ENCODE assay signal across 8 cellular contexts in genomic region chr9:114397848-114398605, GRCh38. TPM values are rescaled to one million over a fixed set of nuclear protein-coding genes. Genes with fewer than 3 reads are reported as not detected.
A peak's percentile ranks its signal among the peaks of the same experiment; 100 is the strongest.
DNase-seq lines count a peak whose midpoint lies in the region; ATAC-seq and TF ChIP-seq lines count a peak whose summit lies in the region.

No MANE protein-coding gene starts in this region.

- H3K36me3 ChIP-seq in ACC112 (ENCODE audit: insufficient read depth, low read length): no peaks in the 10 kb centered on the region

- POLR2A ChIA-PET in activated B cell treated with CpG ODN at 0.5 μM for 24 hours (lab: Charles Lee): interaction anchor here (0.6 to 23.4 kb wide), 23 partner anchors 9 to 816 kb away, joined by 3 to 913 read pairs (median 4); partner anchors contain the start of genes AKNA, ATP6V1G1, TMEM268 and TNFSF15

- peak overlapping the region; percentile 94 for H3K27ac Mint-ChIP-seq in activated B cell treated with CpG ODN at 0.5 μM for 24 hours

- no peaks in the 10 kb centered on the region for H3K9me3 Mint-ChIP-seq in activated B cell treated with CpG ODN at 0.5 μM for 24 hours

- peak; percentile 95 for DNase-seq in NCI-H2196 treated with DMSO at 0.1 percent for 48 hours (lab: John Stamatoyannopoulos, UW; ENCODE audit: unreplicated experiment)
- DNase-seq in activated B cell treated with CpG ODN at 0.5 μM for 24 hours: peak; percentile 96
- peak; percentile 90 to 94 for DNase-seq in cardiac fibroblast (ENCODE audit: low read depth in 2 of 2)
- DNase-seq in islet precursor cell: peak; percentile 98
- DNase-seq in stimulated activated CD4-positive, alpha-beta T cell treated with anti-CD3 and anti-CD28 coated beads, Interleukin-12 subunit alpha, Interleukin-12 subunit beta, amount 100 ng/mL, for 4 hours: peak; percentile 97

- H2AFZ ChIP-seq in ACC112 (ENCODE audit: low read length, unreplicated experiment): peak overlapping the region; percentile 64

- CTCF ChIA-PET in activated B cell treated with CpG ODN at 0.5 μM for 24 hours (lab: Charles Lee): interaction anchor here (0.9 to 2.0 kb wide), 6 partner anchors 12 to 256 kb away, joined by 3 to 11 read pairs (median 4); no protein-coding TSS in a partner anchor

- H3K27me3 Mint-ChIP-seq in activated B cell treated with CpG ODN at 0.5 μM for 24 hours: no peaks in the 10 kb centered on the region

- no peaks in the 10 kb centered on the region for H3K79me2 ChIP-seq in ACC112 (ENCODE audit: control insufficient read depth, insufficient read depth, low read length, unreplicated experiment)

- H3K4me1 Mint-ChIP-seq in activated B cell treated with CpG ODN at 0.5 μM for 24 hours: peaks cover 49% of the 10 kb centered on the region

- no peak for TF ChIP-seq CTCF in activated B cell treated with CpG ODN at 0.5 μM for 24 hours (IDR thresholded peaks at IDR 0.05)
- TF ChIP-seq CTCF in cardiac fibroblast (IDR thresholded peaks at IDR 0.05; ENCODE audit: low read depth, low read length): no peak

- H3K4me1 ChIP-seq in ACC112 (ENCODE audit: control insufficient read depth, insufficient read depth, low read length, unreplicated experiment): no peaks in the 10 kb centered on the region

- peak overlapping the region; percentile 90 for H3K4me3 ChIP-seq in ACC112 (ENCODE audit: low read depth, low read length)
- H3K4me3 ChIP-seq in cardiac fibroblast (replicated peaks in 1 of 2; ENCODE audit: low read depth in 2 of 2, low read length in 2 of 2): peak overlapping the region; percentile 87 to 92

- H3K27me3 ChIP-seq in ACC112 (ENCODE audit: insufficient read depth, low read length): no peaks in the 10 kb centered on the region

- H3K36me3 Mint-ChIP-seq in activated B cell treated with CpG ODN at 0.5 μM for 24 hours (ENCODE audit: low read depth): peaks cover 40% of the 10 kb centered on the region

- intact Hi-C loops in activated B cell treated with CpG ODN at 0.5 μM for 24 hours (cut with micrococcal nuclease): loop anchor here (1.0 to 10.0 kb wide), 10 partner anchors 13 to 497 kb away; partner anchors contain the start of gene ATP6V1G1

- H3K27ac ChIP-seq in ACC112 (ENCODE audit: low read depth, low read length): no peak overlapping the region

- ATAC-seq in GM18868 (IDR thresholded peaks at IDR 0.05; ENCODE audit: unreplicated experiment): peak; percentile 74
- ATAC-seq in HG03097 (IDR thresholded peaks at IDR 0.05; ENCODE audit: low FRiP score, unreplicated experiment): peak; percentile 75
- ATAC-seq in activated B cell treated with CpG ODN at 0.5 μM for 24 hours (ENCODE audit: low read depth): peak; percentile 78

- H3K4me3 Mint-ChIP-seq in activated B cell treated with CpG ODN at 0.5 μM for 24 hours: peak overlapping the region; percentile 89

RNA-seq across cellular contexts. Expression of gene AKNA, which starts 10.2 kb away (rescaled TPM):
- total RNA-seq in activated B cell treated with CpG ODN at 0.5 μM for 24 hours: 283 and 322 TPM in 2 replicates
